17 cellular contexts compared by ENCODE assay signal in the genomic region with DNA sequence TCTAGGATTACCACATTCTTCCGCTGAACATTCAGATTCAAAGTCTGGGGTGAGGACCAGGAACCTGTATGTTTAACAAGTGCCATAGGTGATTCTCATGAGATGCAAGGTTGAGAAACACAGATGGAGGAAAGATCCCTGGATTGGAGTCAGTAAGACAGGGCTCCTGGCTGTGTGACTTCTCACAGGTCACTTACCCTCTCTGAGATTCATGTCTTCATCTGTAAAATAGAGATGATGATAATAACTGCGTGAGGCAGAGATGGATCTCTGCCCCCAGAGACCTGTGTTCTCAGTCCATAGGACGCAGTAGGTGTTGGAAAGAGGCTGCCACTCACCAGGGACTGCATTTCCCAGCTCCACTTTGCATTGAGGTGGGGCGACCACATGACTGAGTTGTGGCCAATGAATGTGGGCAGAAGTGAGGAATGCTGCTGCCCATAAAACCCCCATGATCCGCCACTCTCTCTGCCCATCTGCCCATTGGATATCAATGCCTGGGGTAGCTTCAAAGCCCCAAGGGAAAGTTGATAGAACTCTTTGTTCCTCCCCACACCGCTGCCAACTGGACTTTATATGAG. TPM values are rescaled to one million over a fixed set of nuclear protein-coding genes. Genes with fewer than 3 reads are reported as not detected.
DNase-seq lines count a peak whose midpoint lies in the region; ATAC-seq, FAIRE-seq and TF ChIP-seq lines count a peak whose summit lies in the region.
"Had no signal": no experiment of that assay in that cellular context is flagged by ENCODE, and none has a peak within 500 bp of the region (broad histone marks: within the 10 kb centered on the region; RNA-seq: fewer than 3 reads in every experiment).

No MANE protein-coding gene starts in this region.

- H3K14ac ChIP-seq in H1 (ENCODE audit: insufficient read length) = no peak overlapping the region

- TF ChIP-seq CTCF in HEK293 (tag by site-specific recombination; IDR thresholded peaks at IDR 0.05) (no peak), H1 (IDR thresholded peaks at IDR 0.05; ENCODE audit: control extremely low read depth in 1 of 3, insufficient read depth in 1 of 3, low read depth in 1 of 3, low read length in 3 of 3) (no peak), prostate gland (IDR thresholded peaks at IDR 0.05) (no peak)

- H3K9ac ChIP-seq in H1 (replicated peaks in 1 of 4; ENCODE audit: extremely low read depth in 1 of 4, low read depth in 3 of 4, low read length in 3 of 4) = no peak overlapping the region
- H3K9ac ChIP-seq: BLaER1 had no signal

- H3K4ac ChIP-seq in H1 (replicated peaks; ENCODE audit: insufficient read length, low read depth, low read length) = no peak overlapping the region

- H4K5ac ChIP-seq in H1 (ENCODE audit: insufficient read length, low read depth, low read length) = no peak overlapping the region

- H3K56ac ChIP-seq in H1 (replicated peaks; ENCODE audit: insufficient read length, low read depth, low read length) = no peak overlapping the region

- POLR2A ChIA-PET in HEK293 (lab: Yijun Ruan, JAX) = interaction anchor here (0.6 kb wide), 1 partner anchor 776 kb away, joined by 3 read pairs; a partner anchor contains a TSS
- POLR2A ChIA-PET in H1 (lab: Charles Lee; ENCODE audit: partially characterized antibody) = interaction anchor here (2.0 to 2.1 kb wide), 2 partner anchors 14 to 77 kb away, joined by 4 to 9 read pairs; a partner anchor contains a TSS

- in situ Hi-C loops in SK-MEL-5 (cut with HindIII; ENCODE audit: low pct_unique_long_range_greater_than_20kb, low sequenced_read_pairs) = no loop called here

- no peak overlapping the region for H3K4me2 ChIP-seq in H1 (ENCODE audit: insufficient read depth in 1 of 2, low read depth in 2 of 2, low read length in 2 of 2)
- H3K4me2 ChIP-seq: BLaER1 had no signal

- peak overlapping the region; percentile 7; the same call in 1 of the 2 replicates for H2BK12ac ChIP-seq in H1 (ENCODE audit: low read depth, low read length)

- 89% methylated on average over 6 of the region's 6 CpGs; no CpG with 5 or more reads in 1 of the 2 experiments for WGBS in H1 (ENCODE audit: extremely low coverage in 1 of 2, insufficient coverage in 1 of 2, insufficient read length in 1 of 2, insufficient replicate concordance in 2 of 2, low coverage in 1 of 2, low lambda C conversion rate in 2 of 2, missing lambda C conversion rate in 1 of 2), 2 experiments
- 83% methylated on average over 6 of the region's 6 CpGs for WGBS in prostate gland

- H3K36me3 ChIP-seq in HEK293 (ENCODE audit: control insufficient read depth in 2 of 2, insufficient read depth in 1 of 2, low read length in 2 of 2) (no peaks in the 10 kb centered on the region), H1 (ENCODE audit: control insufficient read depth in 2 of 4, insufficient read depth in 4 of 4, low read length in 3 of 4) (no peaks in the 10 kb centered on the region), prostate gland (no peaks in the 10 kb centered on the region)
- H3K36me3 ChIP-seq: BLaER1, HAP-1 had no signal

- FAIRE-seq in H1 (lab: Jason Lieb, UNC) = no peak
- FAIRE-seq: GM19239 had no signal

- intact Hi-C loops in prostate gland (cut with DNase I) = no loop called here

- H3K23me2 ChIP-seq in H1 (ENCODE audit: low read depth, low read length) = no peaks in the 10 kb centered on the region

- no peak overlapping the region for H3K18ac ChIP-seq in H1 (ENCODE audit: extremely low read depth, low read length)

- H2BK120ac ChIP-seq in H1 (replicated peaks; ENCODE audit: low read depth, low read length) = no peak overlapping the region

- no peak for TF ChIP-seq EP300 in H1 (IDR thresholded peaks at IDR 0.05; ENCODE audit: borderline replicate concordance in 1 of 2, low read depth in 2 of 2, low read length in 2 of 2)

- no peaks in the 10 kb centered on the region for H3K79me2 ChIP-seq in H1 (ENCODE audit: control insufficient read depth in 1 of 2, insufficient read depth in 2 of 2, low read length in 2 of 2)

- H3K23ac ChIP-seq in H1 (ENCODE audit: insufficient read length) = no peak overlapping the region

- H3K27ac ChIP-seq in HEK293 (ENCODE audit: extremely low read depth, low read depth, low read length) (no peak overlapping the region), H1 (ENCODE audit: low read depth, low read length) (no peak overlapping the region), prostate gland (no peak overlapping the region)
- H3K27ac ChIP-seq: BLaER1 had no signal

- H3K4me1 ChIP-seq in HEK293 (ENCODE audit: control insufficient read depth, insufficient read depth, low read length) (no peaks in the 10 kb centered on the region), H1 (replicated peaks in 1 of 4; ENCODE audit: control insufficient read depth in 3 of 4, insufficient read depth in 4 of 4, low read length in 3 of 4) (peaks cover 0 to 6% (median 0%) of the 10 kb centered on the region in 4 experiments; a peak in 4 of 7 replicates), prostate gland (replicated peaks) (no peaks in the 10 kb centered on the region)
- H3K4me1 ChIP-seq: BLaER1, HAP-1 had no signal

- no peak overlapping the region for H2BK20ac ChIP-seq in H1 (ENCODE audit: low read length)

- H4K8ac ChIP-seq in H1 (ENCODE audit: extremely low read depth, insufficient read depth, low read length) = no peak overlapping the region

- no peak for TF ChIP-seq POLR2A in H1 (IDR thresholded peaks at IDR 0.05; ENCODE audit: control extremely low read depth in 1 of 2, low read depth in 2 of 2, low read length in 2 of 2)
- no peak for TF ChIP-seq POLR2A in prostate gland (IDR thresholded peaks at IDR 0.05)

- H2BK15ac ChIP-seq in H1 (ENCODE audit: low read length) = no peak overlapping the region

- no peak overlapping the region for H3K4me3 ChIP-seq in HEK293 (ENCODE audit: low read depth, low read length)
- no peak overlapping the region for H3K4me3 ChIP-seq in H1 (ENCODE audit: extremely low read depth in 1 of 4, insufficient read depth in 2 of 4, low read depth in 3 of 4, low read length in 4 of 4)
- no peak overlapping the region for H3K4me3 ChIP-seq in prostate gland
- H3K4me3 ChIP-seq: BLaER1, HAP-1 had no signal

- no peaks in the 10 kb centered on the region for H3K27me3 ChIP-seq in H1 (replicated peaks in 1 of 4; ENCODE audit: control insufficient read depth in 3 of 4, extremely low read depth in 1 of 4, insufficient read depth in 3 of 4, low read length in 3 of 4)
- H3K27me3 ChIP-seq in prostate gland (replicated peaks; ENCODE audit: insufficient read depth) = no peaks in the 10 kb centered on the region
- H3K27me3 ChIP-seq: BLaER1 had no signal

- CTCF ChIA-PET in HEK293 (lab: Yijun Ruan, JAX) = interaction anchor here (1.0 to 1.4 kb wide), 2 partner anchors 15 to 151 kb away, joined by 3 to 4 read pairs; no protein-coding TSS in a partner anchor
- CTCF ChIA-PET in H1 (lab: Charles Lee; ENCODE audit: partially characterized antibody) = interaction anchor here (1.0 to 4.0 kb wide), 7 partner anchors 10 to 149 kb away, joined by 3 to 26 read pairs (median 4); a partner anchor contains a TSS

- H4K91ac ChIP-seq in H1 (replicated peaks; ENCODE audit: insufficient read length, low read length) = no peak overlapping the region

- H4K20me1 ChIP-seq in H1 (replicated peaks in 1 of 2; ENCODE audit: control insufficient read depth in 1 of 2, insufficient read depth in 2 of 2, low read length in 2 of 2) = no peaks in the 10 kb centered on the region
- H4K20me1 ChIP-seq: BLaER1 had no signal

- no peaks in the 10 kb centered on the region for H3K79me1 ChIP-seq in H1 (ENCODE audit: low read depth, low read length)

- H3K9me3 ChIP-seq in HEK293 (ENCODE audit: control insufficient read depth, insufficient read depth, low read depth, low read length) (no peaks in the 10 kb centered on the region), H1 (ENCODE audit: insufficient read depth in 2 of 2, low read depth in 1 of 2, low read length in 1 of 2) (peaks cover 0 to under 1% of the 10 kb centered on the region in 2 experiments; a peak in 1 of 4 replicates), prostate gland (no peaks in the 10 kb centered on the region)
- H3K9me3 ChIP-seq: BLaER1, HAP-1 had no signal

- no peak overlapping the region for H2AFZ ChIP-seq in H1 (ENCODE audit: low read length)

- no peak for ATAC-seq in GM18873 (IDR thresholded peaks at IDR 0.05; ENCODE audit: low FRiP score, unreplicated experiment)
- ATAC-seq: CD8-positive, alpha-beta T cell had no signal

- TF ChIP-seq RAD21 in H1 (IDR thresholded peaks at IDR 0.05 in 1 of 2, conservative IDR thresholded peaks at IDR 0.05 in 1 of 2; ENCODE audit: low read depth in 2 of 2, low read length in 2 of 2) = no peak

- DNase-seq in SK-MEL-5 (ENCODE audit: low read depth, low spot score) = peak; percentile 23
- no peak for DNase-seq in H1 (ENCODE audit: low read depth in 1 of 2, low spot score in 2 of 2)
- DNase-seq in prostate gland (ENCODE audit: low spot score) = peak; percentile 23
- DNase-seq in NK-92 (lab: John Stamatoyannopoulos, UW; ENCODE audit: unreplicated experiment) = no peak
- DNase-seq in SIG-M5 (lab: John Stamatoyannopoulos, UW) = no peak
- DNase-seq: 8988T; Calu3; CD8-positive, alpha-beta T cell; DMS79 treated with DMSO at 0.1 percent for 48 hours; GF-D8 had no signal

- no peak overlapping the region for H2BK5ac ChIP-seq in H1 (ENCODE audit: low read depth, low read length)

- no peak overlapping the region for H2AK5ac ChIP-seq in H1 (ENCODE audit: low read depth, low read length)

RNA-seq across cellular contexts. Expression of a gene that starts 13.6 kb away (rescaled TPM):
- 0.43 TPM in 1 of 2 replicates, not detected in the other for total RNA-seq in SK-MEL-5 (2014; rRNA removed; shearing (Covaris generic))
- 0.24 and 0.30 TPM in 2 replicates for polyA plus RNA-seq in SK-MEL-5 (2015; cell fraction: cytosol; rRNA removed)
- polyA plus RNA-seq in SK-MEL-5 (2015; cell fraction: nucleus; rRNA removed) = 1.5 TPM in 1 of 2 replicates, not detected in the other
- 8.5 and 9.8 TPM in 2 replicates for total RNA-seq in H1 (2021; fragmentation: NEBNext Ultra II Directional; extraction: Animal tissue kit (Norgen Biotek cat#: 25700))
- polyA plus RNA-seq in H1 (2011; rRNA removed) = 63.1 and 73.0 TPM in 2 replicates
- 35.7 TPM for polyA plus RNA-seq in H1 (2011; cell fraction: cytosol; rRNA removed)
- 31.2 TPM for polyA plus RNA-seq in H1 (2011; cell fraction: nucleus; rRNA removed)
- polyA plus RNA-seq in H1 (2012, experiment 1 of 2) = 10.6 to 23.5 TPM (median 20.3 TPM) in 4 replicates
- 11.6 TPM for polyA plus RNA-seq in H1 (2012, experiment 2 of 2)
- 5.8 TPM for polyA plus RNA-seq in H1 (2013, experiment 1 of 2)
- 5.9 TPM for polyA plus RNA-seq in H1 (2013, experiment 2 of 2)
- polyA minus RNA-seq in H1 (2011; rRNA and poly(A)+ RNA removed) = 9.1 and 13.0 TPM in 2 replicates
- polyA minus RNA-seq in H1 (2011; cell fraction: cytosol; rRNA and poly(A)+ RNA removed) = 8.4 TPM
- 8.1 TPM for polyA minus RNA-seq in H1 (2011; cell fraction: nucleus; rRNA and poly(A)+ RNA removed)
- total RNA-seq in prostate gland = 1 to 10 TPM in 1 of 2 donors, not detected in 1; 1.5 TPM
- total RNA-seq: Calu3; CD8-positive, alpha-beta T cell had no signal
- polyA plus RNA-seq: AG04450, CD14-positive monocyte had no signal

RNA-seq across cellular contexts. Expression of a gene that starts 23.0 kb away (rescaled TPM):
- 49.6 and 50.9 TPM in 2 replicates for total RNA-seq in SK-MEL-5 (2014; rRNA removed; shearing (Covaris generic))
- polyA plus RNA-seq in SK-MEL-5 (2015; cell fraction: cytosol; rRNA removed) = 22.0 and 23.9 TPM in 2 replicates
- 50.6 and 60.6 TPM in 2 replicates for polyA plus RNA-seq in SK-MEL-5 (2015; cell fraction: nucleus; rRNA removed)
- total RNA-seq in H1 (2021; fragmentation: NEBNext Ultra II Directional; extraction: Animal tissue kit (Norgen Biotek cat#: 25700)) = 31.6 and 31.8 TPM in 2 replicates
- polyA plus RNA-seq in H1 (2011; rRNA removed) = 13.9 and 24.5 TPM in 2 replicates
- 24.7 TPM for polyA plus RNA-seq in H1 (2011; cell fraction: cytosol; rRNA removed)
- 18.7 TPM for polyA plus RNA-seq in H1 (2011; cell fraction: nucleus; rRNA removed)
- 25.9 to 30.5 TPM (median 28.5 TPM) in 4 replicates for polyA plus RNA-seq in H1 (2012, experiment 1 of 2)
- 12.5 TPM for polyA plus RNA-seq in H1 (2012, experiment 2 of 2)
- 19.9 TPM for polyA plus RNA-seq in H1 (2013, experiment 1 of 2)
- 18.5 TPM for polyA plus RNA-seq in H1 (2013, experiment 2 of 2)
- polyA minus RNA-seq in H1 (2011; rRNA and poly(A)+ RNA removed) = 45.8 and 49.1 TPM in 2 replicates
- polyA minus RNA-seq in H1 (2011; cell fraction: cytosol; rRNA and poly(A)+ RNA removed) = 18.6 TPM
- 16.0 TPM for polyA minus RNA-seq in H1 (2011; cell fraction: nucleus; rRNA and poly(A)+ RNA removed)
- total RNA-seq in prostate gland = 10 to 100 TPM; 31.6 to 42.7 TPM

RNA-seq across cellular contexts. Expression of a gene that starts 46.5 kb away (rescaled TPM):
- 0.08 and 0.13 TPM in 2 replicates for total RNA-seq in SK-MEL-5 (2014; rRNA removed; shearing (Covaris generic))
- 0.08 TPM in 1 of 2 replicates, not detected in the other for polyA plus RNA-seq in SK-MEL-5 (2015; cell fraction: cytosol; rRNA removed)
- polyA plus RNA-seq in SK-MEL-5 (2015; cell fraction: nucleus; rRNA removed) = not detected in 2 replicates
- 1.3 and 1.5 TPM in 2 replicates for total RNA-seq in H1 (2021; fragmentation: NEBNext Ultra II Directional; extraction: Animal tissue kit (Norgen Biotek cat#: 25700))
- polyA plus RNA-seq in H1 (2011; rRNA removed) = 0.59 and 0.83 TPM in 2 replicates
- 0.85 TPM for polyA plus RNA-seq in H1 (2011; cell fraction: cytosol; rRNA removed)
- polyA plus RNA-seq in H1 (2011; cell fraction: nucleus; rRNA removed) = 1.3 TPM
- polyA plus RNA-seq in H1 (2012, experiment 1 of 2) = 0.54 to 1.0 TPM (median 0.76 TPM) in 4 replicates
- polyA plus RNA-seq in H1 (2012, experiment 2 of 2) = 0.39 TPM
- polyA plus RNA-seq in H1 (2013, experiment 1 of 2) = 0.43 TPM
- 0.39 TPM for polyA plus RNA-seq in H1 (2013, experiment 2 of 2)
- 0.83 and 0.91 TPM in 2 replicates for polyA minus RNA-seq in H1 (2011; rRNA and poly(A)+ RNA removed)
- polyA minus RNA-seq in H1 (2011; cell fraction: cytosol; rRNA and poly(A)+ RNA removed) = 1.0 TPM
- 1.6 TPM for polyA minus RNA-seq in H1 (2011; cell fraction: nucleus; rRNA and poly(A)+ RNA removed)
- 10 to 100 TPM; 29.1 to 31.1 TPM for total RNA-seq in prostate gland
- total RNA-seq: CD8-positive, alpha-beta T cell had no signal
- polyA plus RNA-seq: CD14-positive monocyte had no signal

Comparison
In these comparisons a context has a peak if more than half of its experiments do, and no peak if none do; other contexts are left out.
1. DNase-seq: peak in SK-MEL-5 (single experiment) and prostate gland (single experiment); none in H1 (0 of 2), NK-92 (single experiment) and SIG-M5 (single experiment).
2. RNA of a gene that starts 46.5 kb away (total RNA-seq): 29.1 to 31.1 TPM in prostate gland; 1.3 to 1.5 TPM in H1 and 0.08 to 0.13 TPM in SK-MEL-5; every median in the first group is over 10 times any median in the second.